In genomic region chr12:78864483-78865296, GRCh38 we compare ENCODE assay signal across 8 cellular contexts. TPM values are rescaled to one million over a fixed set of nuclear protein-coding genes. Genes with fewer than 3 reads are reported as not detected.
A peak's percentile ranks its signal among the peaks of the same experiment; 100 is the strongest.
DNase-seq lines count a peak whose midpoint lies in the region; ATAC-seq and TF ChIP-seq lines count a peak whose summit lies in the region.

Gene SYT1, plus strand, starts transcription at chr12:78864774.

- ATAC-seq in HG02938 (IDR thresholded peaks at IDR 0.05; ENCODE audit: unreplicated experiment) = peak; percentile 33

- H3K4me1 Mint-ChIP-seq in chondrocyte (ENCODE audit: low read depth) = peaks cover 18% of the 10 kb centered on the region
- no peaks in the 10 kb centered on the region for H3K4me1 Mint-ChIP-seq in stimulated activated naive CD8-positive, alpha-beta T cell treated with anti-CD3 and anti-CD28 coated beads, Interleukin-15, Interleukin-2, amounts not matched to agents 100 ng/mL and 50 ng/mL, for 24 hours (ENCODE audit: low read depth)
- H3K4me1 Mint-ChIP-seq in CD8-positive, alpha-beta memory T cell = no peaks in the 10 kb centered on the region

- no peak within 1 kb of the TSS for H3K27ac ChIP-seq in CD8-positive, alpha-beta memory T cell (ENCODE audit: low read depth, low read length)

- POLR2A ChIA-PET in CD8-positive, alpha-beta memory T cell (lab: Charles Lee) = no interaction called here

- peak within 1 kb of the TSS; percentile 79 for H3K4me3 Mint-ChIP-seq in chondrocyte (ENCODE audit: unreplicated experiment)
- H3K4me3 Mint-ChIP-seq in stimulated activated naive CD8-positive, alpha-beta T cell treated with anti-CD3 and anti-CD28 coated beads, Interleukin-15, Interleukin-2, amounts not matched to agents 100 ng/mL and 50 ng/mL, for 24 hours = peak within 1 kb of the TSS; percentile 55
- H3K4me3 Mint-ChIP-seq in CD8-positive, alpha-beta memory T cell = no peak within 1 kb of the TSS

- CTCF ChIA-PET in CD8-positive, alpha-beta memory T cell (lab: Charles Lee) = no interaction called here

- H3K9me3 Mint-ChIP-seq in chondrocyte (ENCODE audit: low read depth) = no peaks in the 10 kb centered on the region
- peaks cover 5% of the 10 kb centered on the region for H3K9me3 Mint-ChIP-seq in stimulated activated naive CD8-positive, alpha-beta T cell treated with anti-CD3 and anti-CD28 coated beads, Interleukin-15, Interleukin-2, amounts not matched to agents 100 ng/mL and 50 ng/mL, for 24 hours
- peaks cover 2 to 35% (median 7%) of the 10 kb centered on the region in 5 donors for H3K9me3 Mint-ChIP-seq in CD8-positive, alpha-beta memory T cell

- peaks cover 58% of the 10 kb centered on the region for H3K27me3 Mint-ChIP-seq in chondrocyte (ENCODE audit: low read depth)
- H3K27me3 Mint-ChIP-seq in stimulated activated naive CD8-positive, alpha-beta T cell treated with anti-CD3 and anti-CD28 coated beads, Interleukin-15, Interleukin-2, amounts not matched to agents 100 ng/mL and 50 ng/mL, for 24 hours = peaks cover 34% of the 10 kb centered on the region
- H3K27me3 Mint-ChIP-seq in CD8-positive, alpha-beta memory T cell = peaks cover 0 to 16% of the 10 kb centered on the region in 2 donors

- no peak for TF ChIP-seq CTCF in chondrocyte (IDR thresholded peaks at IDR 0.05)

- no peaks in the 10 kb centered on the region for H3K27me3 ChIP-seq in CD8-positive, alpha-beta memory T cell (ENCODE audit: insufficient read depth, low read length, poor library complexity, severe bottlenecking)

- no peak within 1 kb of the TSS for H3K27ac Mint-ChIP-seq in chondrocyte (ENCODE audit: unreplicated experiment)
- no peak within 1 kb of the TSS for H3K27ac Mint-ChIP-seq in stimulated activated naive CD8-positive, alpha-beta T cell treated with anti-CD3 and anti-CD28 coated beads, Interleukin-15, Interleukin-2, amounts not matched to agents 100 ng/mL and 50 ng/mL, for 24 hours
- H3K27ac Mint-ChIP-seq in CD8-positive, alpha-beta memory T cell = no peak within 1 kb of the TSS

- H3K4me1 ChIP-seq in CD8-positive, alpha-beta memory T cell (ENCODE audit: insufficient read depth, low read length) = no peaks in the 10 kb centered on the region

- H3K4me3 ChIP-seq in GM08714 (ENCODE audit: low read length) = peak within 1 kb of the TSS; percentile 39
- no peak within 1 kb of the TSS for H3K4me3 ChIP-seq in CD8-positive, alpha-beta memory T cell (ENCODE audit: low read length)

- DNase-seq in NCI-H446 (lab: John Stamatoyannopoulos, UW) (peak; percentile 93 to 96), chondrocyte (ENCODE audit: low spot score) (peak; percentile 75), kidney glomerular epithelial cell (lab: John Stamatoyannopoulos, UW) (peak; percentile 82)
- no peak for DNase-seq in activated CD8-positive, alpha-beta memory T cell treated with anti-CD3 and anti-CD28 coated beads for 24 hours
- DNase-seq in CD8-positive, alpha-beta memory T cell = no peak

- no peaks in the 10 kb centered on the region for H3K36me3 ChIP-seq in CD8-positive, alpha-beta memory T cell (ENCODE audit: insufficient read depth, low read length)

- no peaks in the 10 kb centered on the region for H3K36me3 Mint-ChIP-seq in chondrocyte (ENCODE audit: low read depth)
- no peaks in the 10 kb centered on the region for H3K36me3 Mint-ChIP-seq in stimulated activated naive CD8-positive, alpha-beta T cell treated with anti-CD3 and anti-CD28 coated beads, Interleukin-15, Interleukin-2, amounts not matched to agents 100 ng/mL and 50 ng/mL, for 24 hours (ENCODE audit: low read depth)
- H3K36me3 Mint-ChIP-seq in CD8-positive, alpha-beta memory T cell = no peaks in the 10 kb centered on the region

- no peaks in the 10 kb centered on the region for H3K9me3 ChIP-seq in CD8-positive, alpha-beta memory T cell (ENCODE audit: low read length)

RNA-seq across cellular contexts. Expression of gene SYT1, which starts in this region (rescaled TPM):
- total RNA-seq in chondrocyte = 0.37 to 2.1 TPM (median 0.64 TPM) in 3 replicates
- not detected for total RNA-seq in CD8-positive, alpha-beta memory T cell
- not detected for polyA plus RNA-seq in CD8-positive, alpha-beta memory T cell

Comparison
In these comparisons a context has a peak if more than half of its experiments do, and no peak if none do; other contexts are left out.
1. DNase-seq: peak in NCI-H446 (2 of 2), chondrocyte (single experiment) and kidney glomerular epithelial cell (single experiment); none in activated CD8-positive, alpha-beta memory T cell treated with anti-CD3 and anti-CD28 coated beads for 24 hours (single experiment) and CD8-positive, alpha-beta memory T cell (0 of 5).
2. H3K4me3 Mint-ChIP-seq: peak in chondrocyte (single experiment) and stimulated activated naive CD8-positive, alpha-beta T cell treated with anti-CD3 and anti-CD28 coated beads, Interleukin-15, Interleukin-2, amounts not matched to agents 100 ng/mL and 50 ng/mL, for 24 hours (single experiment); none in CD8-positive, alpha-beta memory T cell (0 of 7).